Comparison of ENCODE assay signal across 12 cellular contexts in the genomic region with DNA sequence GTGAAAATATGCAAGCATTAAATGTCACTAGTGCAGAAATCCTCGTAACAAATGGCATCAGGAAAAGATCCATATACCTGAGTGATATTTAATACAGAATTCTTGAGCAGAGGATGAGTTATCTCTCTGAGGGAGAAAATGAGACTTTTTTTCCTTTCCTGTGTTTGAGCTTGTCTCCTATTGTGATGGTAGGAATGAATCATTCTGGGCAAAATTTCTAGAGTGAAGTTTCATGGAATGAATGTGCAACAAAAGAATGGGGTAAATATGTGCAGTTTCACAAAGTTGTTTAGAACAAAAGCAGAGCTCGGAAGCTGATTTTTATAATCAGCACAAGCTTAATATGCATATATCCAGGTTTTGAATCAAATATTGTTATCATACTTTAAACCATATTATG. TPM values are rescaled to one million over a fixed set of nuclear protein-coding genes. Genes with fewer than 3 reads are reported as not detected.
DNase-seq lines count a peak whose midpoint lies in the region; ATAC-seq and TF ChIP-seq lines count a peak whose summit lies in the region.
"Had no signal": no experiment of that assay in that cellular context is flagged by ENCODE, and none has a peak within 500 bp of the region (broad histone marks: within the 10 kb centered on the region; RNA-seq: fewer than 3 reads in every experiment).

No MANE protein-coding gene starts in this region.

- H3K36me3 ChIP-seq in mammary epithelial cell (ENCODE audit: insufficient read depth, low read length), result peaks cover 57% of the 10 kb centered on the region
- H3K36me3 ChIP-seq in ascending aorta, result peaks cover 29 to 52% of the 10 kb centered on the region in 2 donors
- H3K36me3 ChIP-seq in uterus, result no peaks in the 10 kb centered on the region

- no peak overlapping the region for H3K27ac Mint-ChIP-seq in MCF 10A (ENCODE audit: low read depth, unreplicated experiment)
- H3K27ac Mint-ChIP-seq: WTC11 had no signal

- ATAC-seq in foreskin keratinocyte (no peak), HG03520 (IDR thresholded peaks at IDR 0.05; ENCODE audit: unreplicated experiment) (no peak)
- ATAC-seq: pancreas, WTC11 had no signal

- H3K9me3 Mint-ChIP-seq in MCF 10A (ENCODE audit: unreplicated experiment), result no peaks in the 10 kb centered on the region
- H3K9me3 Mint-ChIP-seq: WTC11 had no signal

- WGBS in mammary epithelial cell (ENCODE audit: low coverage, missing lambda C conversion rate), result 88% methylated on average over 2 of the region's 2 CpGs

- peaks cover 22% of the 10 kb centered on the region for H3K4me1 Mint-ChIP-seq in MCF 10A (ENCODE audit: insufficient read depth, unreplicated experiment)

- no peak for TF ChIP-seq CTCF in mammary epithelial cell (conservative IDR thresholded peaks at IDR 0.05 in 1 of 2, IDR thresholded peaks at IDR 0.05 in 1 of 2; ENCODE audit: extremely low read depth in 1 of 2, insufficient read depth in 1 of 2, low read depth in 1 of 2, low read length in 2 of 2)
- no peak for TF ChIP-seq CTCF in MCF 10A (IDR thresholded peaks at IDR 0.05; ENCODE audit: unreplicated experiment)
- no peak for TF ChIP-seq CTCF in ascending aorta (IDR thresholded peaks at IDR 0.05)
- TF ChIP-seq CTCF in foreskin keratinocyte (conservative IDR thresholded peaks at IDR 0.05), result no peak
- no peak for TF ChIP-seq CTCF in uterus (IDR thresholded peaks at IDR 0.05)

- intact Hi-C loops in mammary epithelial cell (cut with micrococcal nuclease) (no loop called here), MCF 10A (cut with micrococcal nuclease) (no loop called here), ascending aorta (cut with DNase I) (loop anchor here (5.0 to 10.0 kb wide), 4 partner anchors 63 to 381 kb away; partner anchors contain the start of gene FOXO6), uterus (cut with DNase I; ENCODE audit: low total_unique reads) (no loop called here)

- no peak for TF ChIP-seq POLR2A in uterus (IDR thresholded peaks at IDR 0.05)

- DNase-seq in mammary epithelial cell, result peak; percentile 26
- no peak for DNase-seq in MCF 10A (ENCODE audit: unreplicated experiment)
- no peak for DNase-seq in ascending aorta (ENCODE audit: low spot score in 2 of 2)
- peak; percentile 38 to 75 for DNase-seq in foreskin keratinocyte
- DNase-seq in uterus, result no peak
- no peak for DNase-seq in NCI-H1417 treated with DMSO at 0.1 percent for 48 hours (lab: John Stamatoyannopoulos, UW)
- DNase-seq in NCI-H82 (lab: John Stamatoyannopoulos, UW), result no peak
- DNase-seq: midbrain, NCI-H2171, pancreas had no signal

- no peak overlapping the region for H3K4me3 Mint-ChIP-seq in MCF 10A (ENCODE audit: unreplicated experiment)
- H3K4me3 Mint-ChIP-seq: WTC11 had no signal

- in situ Hi-C loops in mammary epithelial cell (cut with MboI; ENCODE audit: low sequenced_read_pairs in 2 of 2), result no loop called here

- H3K4me2 ChIP-seq in mammary epithelial cell (ENCODE audit: insufficient read depth, low read depth, low read length), result no peak overlapping the region

- peaks cover 30% of the 10 kb centered on the region for H3K4me1 ChIP-seq in mammary epithelial cell (ENCODE audit: insufficient read depth, low read length)
- peaks cover 11 to 32% of the 10 kb centered on the region in 2 donors for H3K4me1 ChIP-seq in ascending aorta
- H3K4me1 ChIP-seq in foreskin keratinocyte, result peaks cover 20% of the 10 kb centered on the region
- peaks cover 2 to 13% of the 10 kb centered on the region in 2 donors for H3K4me1 ChIP-seq in uterus

- CTCF ChIA-PET in mammary epithelial cell (lab: Charles Lee; ENCODE audit: low non-redundant PET) (no interaction called here), MCF 10A (lab: Yijun Ruan, JAX) (interaction anchor here (0.7 to 1.0 kb wide), 3 partner anchors 35 to 1522 kb away, joined by 3 to 4 read pairs (median 3); no protein-coding TSS in a partner anchor)

- no peak overlapping the region for H3K9ac ChIP-seq in mammary epithelial cell (ENCODE audit: insufficient read depth, low read length)

- no peaks in the 10 kb centered on the region for H3K27me3 ChIP-seq in mammary epithelial cell (ENCODE audit: insufficient read depth, low read length)
- no peaks in the 10 kb centered on the region for H3K27me3 ChIP-seq in ascending aorta
- no peaks in the 10 kb centered on the region for H3K27me3 ChIP-seq in foreskin keratinocyte
- H3K27me3 ChIP-seq in uterus, result no peaks in the 10 kb centered on the region
- H3K27me3 ChIP-seq: pancreas had no signal

- no peaks in the 10 kb centered on the region for H4K20me1 ChIP-seq in mammary epithelial cell (ENCODE audit: insufficient read depth, low read length)

- POLR2A ChIA-PET in MCF 10A (lab: Yijun Ruan, JAX), result interaction anchor here (0.6 to 1.2 kb wide), 4 partner anchors 18 to 290 kb away, joined by 3 to 4 read pairs (median 4); no protein-coding TSS in a partner anchor

- no peaks in the 10 kb centered on the region for H3K27me3 Mint-ChIP-seq in MCF 10A (ENCODE audit: insufficient read depth, unreplicated experiment)

- H3K79me2 ChIP-seq in mammary epithelial cell (ENCODE audit: insufficient read depth, low read length), result peaks cover 88% of the 10 kb centered on the region

- dilution Hi-C loops in mammary epithelial cell (cut with HindIII; ENCODE audit: low sequenced_read_pairs), result no loop called here

- H3K9me3 ChIP-seq in mammary epithelial cell (replicated peaks; ENCODE audit: insufficient read depth, low read length) (no peaks in the 10 kb centered on the region), ascending aorta (no peaks in the 10 kb centered on the region), uterus (no peaks in the 10 kb centered on the region)
- H3K9me3 ChIP-seq: pancreas had no signal

- H3K4me3 ChIP-seq in mammary epithelial cell (replicated peaks in 1 of 3; ENCODE audit: insufficient read depth in 1 of 3, low read depth in 2 of 3, low read length in 3 of 3), result no peak overlapping the region
- peak overlapping the region; percentile 14 to 40 for H3K4me3 ChIP-seq in ascending aorta
- no peak overlapping the region for H3K4me3 ChIP-seq in uterus
- H3K4me3 ChIP-seq: pancreas had no signal

- no peak overlapping the region for H2AFZ ChIP-seq in mammary epithelial cell (ENCODE audit: low read depth, low read length)

- BruUV-seq in mammary epithelial cell (replicated peaks; lab: Mats Ljungman, UMichigan), result no TSS peak
- BruUV-seq in MCF 10A (replicated peaks; lab: Mats Ljungman, UMichigan), result no TSS peak

- H3K27ac ChIP-seq in mammary epithelial cell (ENCODE audit: insufficient read depth, low read depth, low read length), result no peak overlapping the region
- H3K27ac ChIP-seq in ascending aorta, result peak overlapping the region; percentile 85 to 96
- peak overlapping the region; percentile 64 for H3K27ac ChIP-seq in foreskin keratinocyte
- peak overlapping the region; percentile 97 to 98 for H3K27ac ChIP-seq in uterus
- H3K27ac ChIP-seq: pancreas had no signal

- peaks cover 50% of the 10 kb centered on the region for H3K36me3 Mint-ChIP-seq in MCF 10A (ENCODE audit: insufficient read depth, unreplicated experiment)

RNA-seq across cellular contexts. Expression of gene CTPS1, which starts 4.6 kb away (rescaled TPM):
- total RNA-seq in mammary epithelial cell (10 to 100 TPM; 24.0 to 80.2 TPM), MCF 10A (2022) (54.1 and 69.9 TPM in 2 replicates), ascending aorta (33.0 TPM), foreskin keratinocyte (74.6 and 76.8 TPM in 2 replicates), uterus (10 to 100 TPM; 30.9 to 70.1 (median 51.3) TPM)
- polyA plus RNA-seq in mammary epithelial cell (54.3 TPM), foreskin keratinocyte (59.2 and 67.8 TPM in 2 replicates)
- 90.9 TPM for polyA minus RNA-seq in mammary epithelial cell

RNA-seq across cellular contexts. Expression of gene SLFNL1, which starts 37.5 kb away (rescaled TPM):
- total RNA-seq in mammary epithelial cell (under 1 TPM; 0.12 to 0.17 TPM), MCF 10A (2022) (0.28 and 0.29 TPM in 2 replicates), ascending aorta (not detected), foreskin keratinocyte (0.03 and 0.04 TPM in 2 replicates), uterus (10 to 100 TPM in 1 of 4 donors, 1 to 10 TPM in 1, under 1 TPM in 1, not detected in 1; 0.83 to 31.3 (median 1.6) TPM)
- polyA plus RNA-seq in mammary epithelial cell (0.02 TPM), foreskin keratinocyte (not detected in 2 replicates)
- not detected for polyA minus RNA-seq in mammary epithelial cell
- total RNA-seq: WTC11 had no signal

Comparison
In these comparisons a context has a peak if more than half of its experiments do, and no peak if none do; other contexts are left out.
1. DNase-seq: peak in mammary epithelial cell (single experiment) and foreskin keratinocyte (2 of 2); none in MCF 10A (single experiment), ascending aorta (0 of 2), uterus (0 of 2), NCI-H1417 treated with DMSO at 0.1 percent for 48 hours (single experiment) and NCI-H82 (single experiment).
2. H3K4me3 ChIP-seq: peak in ascending aorta (2 of 2); none in mammary epithelial cell (0 of 3) and uterus (0 of 2).